In genomic region chr13:46620029-46620428, GRCh38 we compare ENCODE assay signal across 16 cellular contexts.
"Had no signal": no experiment of that assay in that cellular context is flagged by ENCODE, and none has a peak within 500 bp of the region (broad histone marks: within the 10 kb centered on the region; RNA-seq: fewer than 3 reads in every experiment).

No MANE protein-coding gene starts in this region.

- H3K4me3 Mint-ChIP-seq: natural killer cell treated with Interleukin-12 subunit alpha and Interleukin-12 subunit beta and Interleukin-15 and Interleukin-18, amount 100 ng/mL, for 72 hours had no signal

- H3K27ac ChIP-seq: gastrocnemius medialis, left lung, prostate gland, skin epidermis had no signal

- H3K9me3 ChIP-seq: gastrocnemius medialis, left lung, prostate gland had no signal

- H3K27ac Mint-ChIP-seq: natural killer cell treated with Interleukin-12 subunit alpha and Interleukin-12 subunit beta and Interleukin-15 and Interleukin-18, amount 100 ng/mL, for 72 hours had no signal

- ATAC-seq: gastrocnemius medialis; left lung; natural killer cell treated with Interleukin-12 subunit alpha and Interleukin-12 subunit beta and Interleukin-15 and Interleukin-18, amount 100 ng/mL, for 72 hours had no signal

- H3K9me3 Mint-ChIP-seq: natural killer cell treated with Interleukin-12 subunit alpha and Interleukin-12 subunit beta and Interleukin-15 and Interleukin-18, amount 100 ng/mL, for 72 hours had no signal

- H3K27me3 Mint-ChIP-seq: natural killer cell treated with Interleukin-12 subunit alpha and Interleukin-12 subunit beta and Interleukin-15 and Interleukin-18, amount 100 ng/mL, for 72 hours had no signal

- H3K27me3 ChIP-seq: gastrocnemius medialis, left lung had no signal

- H3K36me3 Mint-ChIP-seq: natural killer cell treated with Interleukin-12 subunit alpha and Interleukin-12 subunit beta and Interleukin-15 and Interleukin-18, amount 100 ng/mL, for 72 hours had no signal

- H3K4me3 ChIP-seq: gastrocnemius medialis, left lung, prostate gland, skin epidermis had no signal

- H3K36me3 ChIP-seq: gastrocnemius medialis, left lung, prostate gland had no signal

- DNase-seq: activated CD4-positive, alpha-beta T cell treated with anti-CD3 and anti-CD28 coated beads, Interleukin-2, amount 50 U/mL, for 48 hours; activated naive CD4-positive, alpha-beta T cell treated with anti-CD3 and anti-CD28 coated beads, Interleukin-2, amount 50 U/mL, for 16 hours; activated T-cell treated with anti-CD3 and anti-CD28 coated beads, Interleukin-2, amount 50 U/mL, for 1 hour; dermis blood vessel endothelial cell; gastrocnemius medialis; left lung; occipital lobe; right cardiac atrium; stimulated activated CD4-positive, alpha-beta T cell treated with anti-CD3 and anti-CD28 coated beads, Interleukin-15, amount 100 ng/mL, for 24 hours; stimulated activated CD4-positive, alpha-beta T cell treated with anti-CD3 and anti-CD28 coated beads, Interleukin-4, amount 100 ng/mL, for 24 hours; stimulated activated naive CD4-positive, alpha-beta T cell treated with Interleukin-2 at 50 U/mL for 16 hours; T-helper 1 cell; T1000 had no signal
